Comparison of ENCODE assay signal across 8 cellular contexts in the genomic region with DNA sequence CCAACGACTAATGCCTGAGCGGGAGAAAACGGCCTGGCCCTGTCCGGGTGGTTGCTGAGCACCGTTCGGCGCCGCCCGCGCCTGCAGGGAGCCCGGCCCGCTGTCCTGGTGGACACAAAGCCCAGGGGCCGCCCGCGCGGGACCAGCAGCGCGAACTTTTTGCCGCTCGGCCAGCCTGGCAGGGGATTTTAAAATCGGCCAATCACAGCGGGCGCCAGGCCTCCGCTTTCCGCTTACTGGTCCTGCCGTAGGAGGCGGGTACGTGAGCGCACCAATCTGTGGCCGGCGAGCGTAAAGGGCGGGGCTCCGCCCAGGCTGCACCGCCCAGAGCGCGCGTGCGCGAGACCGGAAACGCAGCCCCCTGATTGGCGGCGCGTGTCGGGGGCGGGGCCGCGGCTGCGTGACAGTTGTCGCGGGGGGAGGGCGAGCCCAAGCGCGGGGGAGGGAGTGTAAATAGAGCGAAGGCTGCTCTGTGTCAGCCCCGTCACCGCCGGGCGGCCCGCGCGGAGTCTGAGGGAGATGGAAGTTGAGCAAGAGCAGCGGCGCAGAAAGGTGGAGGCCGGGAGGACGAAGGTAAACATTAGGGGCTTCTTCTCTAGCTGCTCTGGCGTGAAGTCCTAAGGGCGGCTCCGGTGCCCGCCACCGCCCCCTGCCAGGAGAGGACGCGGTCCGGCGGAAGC. TPM values are rescaled to one million over a fixed set of nuclear protein-coding genes. Genes with fewer than 3 reads are reported as not detected.
DNase-seq lines count a peak whose midpoint lies in the region; ATAC-seq and TF ChIP-seq lines count a peak whose summit lies in the region.

A gene (minus strand): TSS at position 161 of the 680 bp plus-strand sequence. CDS start 1,132 bp downstream, outside the sequence.
A gene with protein sequence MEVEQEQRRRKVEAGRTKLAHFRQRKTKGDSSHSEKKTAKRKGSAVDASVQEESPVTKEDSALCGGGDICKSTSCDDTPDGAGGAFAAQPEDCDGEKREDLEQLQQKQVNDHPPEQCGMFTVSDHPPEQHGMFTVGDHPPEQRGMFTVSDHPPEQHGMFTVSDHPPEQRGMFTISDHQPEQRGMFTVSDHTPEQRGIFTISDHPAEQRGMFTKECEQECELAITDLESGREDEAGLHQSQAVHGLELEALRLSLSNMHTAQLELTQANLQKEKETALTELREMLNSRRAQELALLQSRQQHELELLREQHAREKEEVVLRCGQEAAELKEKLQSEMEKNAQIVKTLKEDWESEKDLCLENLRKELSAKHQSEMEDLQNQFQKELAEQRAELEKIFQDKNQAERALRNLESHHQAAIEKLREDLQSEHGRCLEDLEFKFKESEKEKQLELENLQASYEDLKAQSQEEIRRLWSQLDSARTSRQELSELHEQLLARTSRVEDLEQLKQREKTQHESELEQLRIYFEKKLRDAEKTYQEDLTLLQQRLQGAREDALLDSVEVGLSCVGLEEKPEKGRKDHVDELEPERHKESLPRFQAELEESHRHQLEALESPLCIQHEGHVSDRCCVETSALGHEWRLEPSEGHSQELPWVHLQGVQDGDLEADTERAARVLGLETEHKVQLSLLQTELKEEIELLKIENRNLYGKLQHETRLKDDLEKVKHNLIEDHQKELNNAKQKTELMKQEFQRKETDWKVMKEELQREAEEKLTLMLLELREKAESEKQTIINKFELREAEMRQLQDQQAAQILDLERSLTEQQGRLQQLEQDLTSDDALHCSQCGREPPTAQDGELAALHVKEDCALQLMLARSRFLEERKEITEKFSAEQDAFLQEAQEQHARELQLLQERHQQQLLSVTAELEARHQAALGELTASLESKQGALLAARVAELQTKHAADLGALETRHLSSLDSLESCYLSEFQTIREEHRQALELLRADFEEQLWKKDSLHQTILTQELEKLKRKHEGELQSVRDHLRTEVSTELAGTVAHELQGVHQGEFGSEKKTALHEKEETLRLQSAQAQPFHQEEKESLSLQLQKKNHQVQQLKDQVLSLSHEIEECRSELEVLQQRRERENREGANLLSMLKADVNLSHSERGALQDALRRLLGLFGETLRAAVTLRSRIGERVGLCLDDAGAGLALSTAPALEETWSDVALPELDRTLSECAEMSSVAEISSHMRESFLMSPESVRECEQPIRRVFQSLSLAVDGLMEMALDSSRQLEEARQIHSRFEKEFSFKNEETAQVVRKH (N-terminal part only) (plus strand): TSS at position 447 of the 680 bp plus-strand sequence. CDS start 73 bp downstream, at position 520.

- H3K4me3 ChIP-seq in lung: peak within 1 kb of the TSS; percentile 94

- CTCF ChIA-PET in activated CD8-positive, alpha-beta T cell treated with anti-CD3 and anti-CD28 coated beads, Interleukin-2, amount 10 ng/mL, durations not matched to agents 7 days and 5 days (lab: Charles Lee): no interaction called here

- H3K36me3 ChIP-seq in lung (ENCODE audit: control insufficient read depth in 2 of 2, insufficient read depth in 2 of 2, low read length in 2 of 2): peaks cover 0 to 4% of the 10 kb centered on the region in 2 donors

- peak; percentile 87 for ATAC-seq in activated CD8-positive, alpha-beta T cell treated with anti-CD3 and anti-CD28 coated beads, Interleukin-2, amount 10 ng/mL, durations not matched to agents 7 days and 5 days
- peak; percentile 93 for ATAC-seq in lung (ENCODE audit: insufficient read depth, low FRiP score)

- POLR2A ChIA-PET in activated CD8-positive, alpha-beta T cell treated with anti-CD3 and anti-CD28 coated beads, Interleukin-2, amount 10 ng/mL, durations not matched to agents 7 days and 5 days (lab: Charles Lee): interaction anchor here (0.8 to 1.4 kb wide), 6 partner anchors 27 to 132 kb away, joined by 3 to 8 read pairs (median 5); a partner anchor contains a TSS

- H3K4me3 Mint-ChIP-seq in activated CD8-positive, alpha-beta T cell treated with anti-CD3 and anti-CD28 coated beads, Interleukin-2, amount 10 ng/mL, durations not matched to agents 7 days and 5 days: peak within 1 kb of the TSS; percentile 96

- H3K27me3 Mint-ChIP-seq in activated CD8-positive, alpha-beta T cell treated with anti-CD3 and anti-CD28 coated beads, Interleukin-2, amount 10 ng/mL, durations not matched to agents 7 days and 5 days (ENCODE audit: low read depth): no peaks in the 10 kb centered on the region

- 1% methylated on average over 52 to 76 of the region's 76 CpGs for WGBS in lung, 2 donors

- DNase-seq in CMK (ENCODE audit: low read depth) (peak; percentile 99), GM20000 (ENCODE audit: low spot score) (peak; percentile 99), HS-5 (ENCODE audit: low read depth) (peak; percentile 82), NK-92 (lab: John Stamatoyannopoulos, UW; ENCODE audit: unreplicated experiment) (peak; percentile 82), lung (ENCODE audit: low spot score) (peak; percentile 97)
- peak; percentile 98 for DNase-seq in activated CD8-positive, alpha-beta T cell treated with anti-CD3 and anti-CD28 coated beads, Interleukin-2, amount 10 ng/mL, durations not matched to agents 7 days and 5 days
- DNase-seq in effector CD4-positive, alpha-beta T cell: peak; percentile 95
- peak; percentile 92 to 97 (median 95) for DNase-seq in stimulated activated CD4-positive, alpha-beta T cell treated with anti-CD3 and anti-CD28 coated beads, TNF-alpha, amount 100 ng/mL, for 24 hours (ENCODE audit: low read depth in 3 of 3)

- peaks cover 46% of the 10 kb centered on the region for H3K4me1 Mint-ChIP-seq in activated CD8-positive, alpha-beta T cell treated with anti-CD3 and anti-CD28 coated beads, Interleukin-2, amount 10 ng/mL, durations not matched to agents 7 days and 5 days (ENCODE audit: low read depth)

- H3K27me3 ChIP-seq in lung (ENCODE audit: control insufficient read depth, insufficient read depth): no peaks in the 10 kb centered on the region

- H3K4me1 ChIP-seq in lung (ENCODE audit: control insufficient read depth in 2 of 2, insufficient read depth in 2 of 2, low read length in 2 of 2): peaks cover 0 to 13% of the 10 kb centered on the region in 2 donors

- H3K27ac ChIP-seq in lung (ENCODE audit: low read depth in 1 of 2, low read length in 1 of 2): peak within 1 kb of the TSS; percentile 98

- TF ChIP-seq CTCF in GM20000 (IDR thresholded peaks at IDR 0.05; ENCODE audit: extremely low read depth, missing control alignments) (no peak), lung (IDR thresholded peaks at IDR 0.05; ENCODE audit: control extremely low read depth, extremely low read depth) (no peak)

- peak within 1 kb of the TSS; percentile 99 for H3K27ac Mint-ChIP-seq in activated CD8-positive, alpha-beta T cell treated with anti-CD3 and anti-CD28 coated beads, Interleukin-2, amount 10 ng/mL, durations not matched to agents 7 days and 5 days

- no peaks in the 10 kb centered on the region for H3K9me3 ChIP-seq in lung (ENCODE audit: control insufficient read depth in 2 of 2, insufficient read depth in 1 of 2, low read length in 1 of 2)

- peaks cover 59% of the 10 kb centered on the region for H3K36me3 Mint-ChIP-seq in activated CD8-positive, alpha-beta T cell treated with anti-CD3 and anti-CD28 coated beads, Interleukin-2, amount 10 ng/mL, durations not matched to agents 7 days and 5 days (ENCODE audit: low read depth)

- H3K9me3 Mint-ChIP-seq in activated CD8-positive, alpha-beta T cell treated with anti-CD3 and anti-CD28 coated beads, Interleukin-2, amount 10 ng/mL, durations not matched to agents 7 days and 5 days (ENCODE audit: insufficient read depth): no peaks in the 10 kb centered on the region

RNA-seq across cellular contexts. Expression of the first gene that starts in this region (rescaled TPM):
- total RNA-seq in activated CD8-positive, alpha-beta T cell treated with anti-CD3 and anti-CD28 coated beads, Interleukin-2, amount 10 ng/mL, durations not matched to agents 7 days and 5 days: 10 to 100 TPM; 59.0 to 65.4 TPM
- 10 to 100 TPM; 12.4 to 20.8 TPM for total RNA-seq in lung
- polyA plus RNA-seq in lung: 1 to 10 TPM; 4.8 to 5.4 TPM

RNA-seq across cellular contexts. Expression of the second gene that starts in this region (rescaled TPM):
- total RNA-seq in activated CD8-positive, alpha-beta T cell treated with anti-CD3 and anti-CD28 coated beads, Interleukin-2, amount 10 ng/mL, durations not matched to agents 7 days and 5 days: 10 to 100 TPM; 89.0 to 98.8 TPM
- 10 to 100 TPM; 26.8 to 37.2 TPM for total RNA-seq in lung
- polyA plus RNA-seq in lung: 10 to 100 TPM in 1 of 2 donors, 1 to 10 TPM in 1; 9.8 to 10.3 TPM

Comparison
In these comparisons a context has a peak if more than half of its experiments do, and no peak if none do; other contexts are left out.
1. Peak in every context shown above with its lines: DNase-seq, ATAC-seq, H3K4me3 ChIP-seq and H3K27ac ChIP-seq.